ENCODE assay signal across 1 cellular context in the genomic region with DNA sequence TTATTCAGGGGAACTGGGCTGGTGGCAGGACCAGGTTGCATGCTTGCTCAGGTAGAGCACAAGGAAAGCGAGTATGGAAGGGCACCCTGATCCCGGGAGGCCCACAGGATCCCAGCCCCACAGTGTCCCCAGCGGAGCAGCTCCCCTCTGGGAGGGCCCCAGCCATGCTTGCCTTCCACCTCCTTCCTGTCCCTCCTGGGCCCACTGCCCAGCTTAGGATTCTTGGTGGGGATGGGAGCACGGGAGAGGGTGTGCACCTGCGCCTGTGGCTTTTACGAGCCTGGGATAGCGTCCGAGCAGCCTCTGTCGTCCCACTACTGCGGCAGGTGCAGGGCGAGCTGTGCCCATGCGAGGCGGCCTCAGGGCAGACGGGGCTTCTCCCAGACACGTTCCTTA.
TF ChIP-seq lines count a peak whose summit lies in the region.

No MANE protein-coding gene starts in this region.

TF ChIP-seq in H1, 55 proteins besides CTCF, POLR2A, EP300 and RAD21 (continued from another document):
- TF ChIP-seq CBX5 (IDR thresholded peaks at IDR 0.05; ENCODE audit: low read depth, low read length) (no peak), NRF1 (IDR thresholded peaks at IDR 0.05; ENCODE audit: low read depth, low read length) (no peak), FOSL1 (IDR thresholded peaks at IDR 0.05; ENCODE audit: insufficient read depth, low read depth, low read length) (no peak), POLR2AphosphoS5 (IDR thresholded peaks at IDR 0.05; ENCODE audit: low read depth, low read length) (no peak), KDM4A (IDR thresholded peaks at IDR 0.05; ENCODE audit: low read depth, low read length, severe bottlenecking) (no peak), NANOG (IDR thresholded peaks at IDR 0.05; ENCODE audit: insufficient read depth, low read depth, low read length, poor library complexity, severe bottlenecking) (no peak), KDM5A (IDR thresholded peaks at IDR 0.05; ENCODE audit: low read length) (no peak), JUN (IDR thresholded peaks at IDR 0.05; ENCODE audit: low read depth, low read length) (no peak), EZH2 (IDR thresholded peaks at IDR 0.05; ENCODE audit: low read depth, low read length, severe bottlenecking) (no peak), JUND (IDR thresholded peaks at IDR 0.05; ENCODE audit: low read length) (no peak), CTBP2 (IDR thresholded peaks at IDR 0.05; ENCODE audit: borderline replicate concordance, insufficient read depth, insufficient read length, low read length) (no peak)
- TF ChIP-seq, protein P1, sequence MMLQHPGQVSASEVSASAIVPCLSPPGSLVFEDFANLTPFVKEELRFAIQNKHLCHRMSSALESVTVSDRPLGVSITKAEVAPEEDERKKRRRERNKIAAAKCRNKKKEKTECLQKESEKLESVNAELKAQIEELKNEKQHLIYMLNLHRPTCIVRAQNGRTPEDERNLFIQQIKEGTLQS (IDR thresholded peaks at IDR 0.05; ENCODE audit: insufficient read depth, low read depth, low read length) = no peak
- TF ChIP-seq, protein P2, sequence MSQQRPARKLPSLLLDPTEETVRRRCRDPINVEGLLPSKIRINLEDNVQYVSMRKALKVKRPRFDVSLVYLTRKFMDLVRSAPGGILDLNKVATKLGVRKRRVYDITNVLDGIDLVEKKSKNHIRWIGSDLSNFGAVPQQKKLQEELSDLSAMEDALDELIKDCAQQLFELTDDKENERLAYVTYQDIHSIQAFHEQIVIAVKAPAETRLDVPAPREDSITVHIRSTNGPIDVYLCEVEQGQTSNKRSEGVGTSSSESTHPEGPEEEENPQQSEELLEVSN (IDR thresholded peaks at IDR 0.05) = no peak
TF ChIP-seq in H1: peak in this region for 0.
